14 cellular contexts compared by ENCODE assay signal in genomic region chr4:165700855-165701254, GRCh38.
DNase-seq lines count a peak whose midpoint lies in the region; ATAC-seq and TF ChIP-seq lines count a peak whose summit lies in the region.
"Had no signal": no experiment of that assay in that cellular context is flagged by ENCODE, and none has a peak within 500 bp of the region (broad histone marks: within the 10 kb centered on the region; RNA-seq: fewer than 3 reads in every experiment).

No MANE protein-coding gene starts in this region.

- H3K4me2 ChIP-seq in KMS-11: no peak overlapping the region

- no peak overlapping the region for H2AFZ ChIP-seq in KMS-11 (ENCODE audit: low read depth)

- no peak overlapping the region for H3K9ac ChIP-seq in KMS-11

- intact Hi-C loops in Calu3 (cut with micrococcal nuclease; ENCODE audit: unreplicated experiment): loop anchor here (5.0 kb wide), 1 partner anchor 164 kb away; no protein-coding TSS in a partner anchor

- no peak overlapping the region for H3K4me3 Mint-ChIP-seq in endothelial cell (ENCODE audit: unreplicated experiment)
- no peak overlapping the region for H3K4me3 Mint-ChIP-seq in HFFc6
- no peak overlapping the region for H3K4me3 Mint-ChIP-seq in Calu3 (ENCODE audit: low read depth, unreplicated experiment)
- H3K4me3 Mint-ChIP-seq: activated T-cell treated with anti-CD3 and anti-CD28 coated beads, Interleukin-2, amount 50 U/mL, for 72 hours; CD4-positive, CD25-positive, alpha-beta regulatory T cell; T-helper 17 cell had no signal

- in situ Hi-C loops in ACHN (cut with HindIII; ENCODE audit: low pct_ligation_motif_present, low pct_unique_long_range_greater_than_20kb, low sequenced_read_pairs): no loop called here

- H3K27me3 Mint-ChIP-seq in endothelial cell (ENCODE audit: unreplicated experiment) (no peaks in the 10 kb centered on the region), HFFc6 (ENCODE audit: insufficient read depth) (no peaks in the 10 kb centered on the region), Calu3 (ENCODE audit: unreplicated experiment) (no peaks in the 10 kb centered on the region)
- H3K27me3 Mint-ChIP-seq: CD4-positive, CD25-positive, alpha-beta regulatory T cell; T-helper 17 cell had no signal

- peaks cover 4% of the 10 kb centered on the region for H3K4me1 Mint-ChIP-seq in endothelial cell (ENCODE audit: unreplicated experiment)
- no peaks in the 10 kb centered on the region for H3K4me1 Mint-ChIP-seq in HFFc6 (ENCODE audit: low read depth)
- H3K4me1 Mint-ChIP-seq in Calu3 (ENCODE audit: low read depth, unreplicated experiment): no peaks in the 10 kb centered on the region
- H3K4me1 Mint-ChIP-seq: CD4-positive, CD25-positive, alpha-beta regulatory T cell; T-helper 17 cell had no signal

- H3K9me3 Mint-ChIP-seq in endothelial cell (ENCODE audit: unreplicated experiment) (no peaks in the 10 kb centered on the region), HFFc6 (peaks cover 18% of the 10 kb centered on the region), Calu3 (ENCODE audit: low read depth, unreplicated experiment) (no peaks in the 10 kb centered on the region)

- H3K27ac ChIP-seq in KMS-11: no peak overlapping the region
- H3K27ac ChIP-seq: ovary had no signal

- H3K4me1 ChIP-seq in KMS-11 (ENCODE audit: low read depth, poor library complexity, severe bottlenecking): no peaks in the 10 kb centered on the region

- no peak overlapping the region for H3K4me3 ChIP-seq in KMS-11 (IDR thresholded peaks at IDR 0.05; ENCODE audit: insufficient read depth, low read depth, low read length)
- H3K4me3 ChIP-seq: ovary had no signal

- H3K27me3 ChIP-seq in KMS-11 (ENCODE audit: insufficient read depth, low read depth): no peaks in the 10 kb centered on the region
- H3K27me3 ChIP-seq: ovary had no signal

- BruUV-seq in Calu3 (replicated peaks; lab: Mats Ljungman, UMichigan): no TSS peak

- CTCF ChIA-PET in Calu3 (lab: Charles Lee): no interaction called here

- H3K36me3 ChIP-seq in KMS-11 (ENCODE audit: insufficient read depth): no peaks in the 10 kb centered on the region
- H3K36me3 ChIP-seq: ovary had no signal

- no peaks in the 10 kb centered on the region for H3K36me3 Mint-ChIP-seq in endothelial cell (ENCODE audit: low read depth, unreplicated experiment)
- H3K36me3 Mint-ChIP-seq in HFFc6 (ENCODE audit: low read depth): no peaks in the 10 kb centered on the region
- H3K36me3 Mint-ChIP-seq in Calu3 (ENCODE audit: insufficient read depth, unreplicated experiment): no peaks in the 10 kb centered on the region
- H3K36me3 Mint-ChIP-seq: CD4-positive, CD25-positive, alpha-beta regulatory T cell had no signal

- H4K20me1 ChIP-seq in KMS-11 (ENCODE audit: insufficient read depth): no peaks in the 10 kb centered on the region

- TF ChIP-seq CTCF in KMS-11 (conservative IDR thresholded peaks at IDR 0.05; ENCODE audit: low read depth, low read length): peak; percentile 55
- TF ChIP-seq CTCF in endothelial cell (IDR thresholded peaks at IDR 0.05; ENCODE audit: unreplicated experiment): peak; percentile 24
- TF ChIP-seq CTCF in HFFc6 (IDR thresholded peaks at IDR 0.05): no peak
- no peak for TF ChIP-seq CTCF in Calu3 (IDR thresholded peaks at IDR 0.05; ENCODE audit: unreplicated experiment)

- H3K79me2 ChIP-seq in KMS-11 (ENCODE audit: insufficient read depth, low read depth): no peaks in the 10 kb centered on the region

- H3K27ac Mint-ChIP-seq in endothelial cell (ENCODE audit: unreplicated experiment) (no peak overlapping the region), HFFc6 (no peak overlapping the region), Calu3 (ENCODE audit: unreplicated experiment) (no peak overlapping the region)
- H3K27ac Mint-ChIP-seq: activated T-cell treated with anti-CD3 and anti-CD28 coated beads, Interleukin-2, amount 50 U/mL, for 72 hours; CD4-positive, CD25-positive, alpha-beta regulatory T cell; T-helper 17 cell had no signal

- DNase-seq in ACHN (peak; percentile 8), endothelial cell (ENCODE audit: low spot score) (peak; percentile 11), HFFc6 (no peak), cerebellar cortex (ENCODE audit: low spot score) (no peak), mucosa of gallbladder (ENCODE audit: low spot score) (no peak), Calu3 (no peak)
- DNase-seq: activated T-cell treated with anti-CD3 and anti-CD28 coated beads, Interleukin-2, amount 50 U/mL, for 72 hours; cortex of kidney; NCI-H2171 treated with DMSO at 0.1 percent for 48 hours; ovary; T-helper 17 cell had no signal

- peak; percentile 56 for ATAC-seq in GM18498 (IDR thresholded peaks at IDR 0.05; ENCODE audit: unreplicated experiment)
- ATAC-seq: activated T-cell treated with anti-CD3 and anti-CD28 coated beads, Interleukin-2, amount 50 U/mL, for 72 hours; T-helper 17 cell had no signal

Comparison
In these comparisons a context has a peak if more than half of its experiments do, and no peak if none do; other contexts are left out.
1. DNase-seq: peak in ACHN (single experiment) and endothelial cell (single experiment); none in HFFc6 (single experiment), cerebellar cortex (single experiment), mucosa of gallbladder (single experiment) and Calu3 (single experiment).
2. CTCF ChIP-seq: peak in KMS-11 (single experiment) and endothelial cell (single experiment); none in HFFc6 (single experiment) and Calu3 (single experiment).